ENCODE assay signal across 11 cellular contexts in genomic region chr17:27545562-27546229, GRCh38.
DNase-seq lines count a peak whose midpoint lies in the region; ATAC-seq and TF ChIP-seq lines count a peak whose summit lies in the region.
"Had no signal": no experiment of that assay in that cellular context is flagged by ENCODE, and none has a peak within 500 bp of the region (broad histone marks: within the 10 kb centered on the region; RNA-seq: fewer than 3 reads in every experiment).

No MANE protein-coding gene starts in this region.

- intact Hi-C loops in body of pancreas (cut with DNase I) = no loop called here
- intact Hi-C loops in PC-9 (cut with micrococcal nuclease; ENCODE audit: unreplicated experiment) = no loop called here
- intact Hi-C loops in posterior vena cava (cut with DNase I) = no loop called here

- no peak for TF ChIP-seq POLR2A in body of pancreas (IDR thresholded peaks at IDR 0.05)

- no peaks in the 10 kb centered on the region for H3K9me3 ChIP-seq in body of pancreas
- no peaks in the 10 kb centered on the region for H3K9me3 ChIP-seq in PC-9 (ENCODE audit: insufficient read depth, low read depth)
- H3K9me3 ChIP-seq: thoracic aorta had no signal

- H3K4me3 ChIP-seq in body of pancreas (no peak overlapping the region), PC-9 (no peak overlapping the region)
- H3K4me3 ChIP-seq: thoracic aorta had no signal

- CTCF ChIA-PET in PC-9 (lab: Charles Lee) = no interaction called here

- H3K4me1 Mint-ChIP-seq in activated T-cell treated with anti-CD3 and anti-CD28 coated beads, Interleukin-2, amount 50 U/mL, for 72 hours (ENCODE audit: low read depth) = peaks cover 79% of the 10 kb centered on the region
- peaks cover 61 to 70% of the 10 kb centered on the region in 2 donors for H3K4me1 Mint-ChIP-seq in stimulated activated naive B cell treated with anti-CD40 and anti-IgM and Interleukin-4, amounts not matched to agents 10 μg/mL and 1 μg/mL and 100 μg/mL, for 72 hours

- no peak for ATAC-seq in activated T-cell treated with anti-CD3 and anti-CD28 coated beads, Interleukin-2, amount 50 U/mL, for 72 hours (replicated peaks in 1 of 2)
- ATAC-seq in body of pancreas (peak; percentile 74), HG03378 (IDR thresholded peaks at IDR 0.05; ENCODE audit: unreplicated experiment) (no peak)
- no peak for ATAC-seq in stimulated activated naive B cell treated with anti-CD40 and anti-IgM and Interleukin-4, amounts not matched to agents 10 μg/mL and 1 μg/mL and 100 μg/mL, for 72 hours (replicated peaks)
- ATAC-seq: left ventricle myocardium superior had no signal

- H3K27ac Mint-ChIP-seq in activated T-cell treated with anti-CD3 and anti-CD28 coated beads, Interleukin-2, amount 50 U/mL, for 72 hours = peak overlapping the region; percentile 25
- H3K27ac Mint-ChIP-seq in stimulated activated naive B cell treated with anti-CD40 and anti-IgM and Interleukin-4, amounts not matched to agents 10 μg/mL and 1 μg/mL and 100 μg/mL, for 72 hours = peak overlapping the region; percentile 95

- DNase-seq in activated T-cell treated with anti-CD3 and anti-CD28 coated beads, Interleukin-2, amount 50 U/mL, for 72 hours = no peak
- DNase-seq in activated T-cell treated with anti-CD3 and anti-CD28 coated beads for 4 hours = no peak
- peak; percentile 82 for DNase-seq in NCI-H510A treated with DMSO at 0.1 percent for 48 hours (lab: John Stamatoyannopoulos, UW)
- peak; percentile 65 to 89 (median 84) for DNase-seq in body of pancreas
- no peak for DNase-seq in stimulated activated naive B cell treated with anti-CD40 and anti-IgM and Interleukin-4, amounts not matched to agents 10 μg/mL and 1 μg/mL and 100 μg/mL, for 72 hours
- DNase-seq in PC-9 = no peak
- DNase-seq in posterior vena cava (ENCODE audit: low spot score) = no peak
- DNase-seq: left ventricle myocardium superior, SW 1271 had no signal

- H3K36me3 ChIP-seq in body of pancreas (replicated peaks in 1 of 2; ENCODE audit: insufficient read depth in 1 of 2, low read depth in 2 of 2) (no peaks in the 10 kb centered on the region), PC-9 (ENCODE audit: low read depth) (no peaks in the 10 kb centered on the region)
- H3K36me3 ChIP-seq: thoracic aorta had no signal

- H3F3A ChIP-seq in PC-9 (ENCODE audit: insufficient read depth, low read depth) = peaks cover under 1% of the 10 kb centered on the region; the same call in 1 of the 2 replicates

- no peak overlapping the region for H3K4me2 ChIP-seq in PC-9

- peak overlapping the region; percentile 80 to 82 for H3K4me3 Mint-ChIP-seq in activated T-cell treated with anti-CD3 and anti-CD28 coated beads, Interleukin-2, amount 50 U/mL, for 72 hours
- peak overlapping the region; percentile 43 to 57 for H3K4me3 Mint-ChIP-seq in stimulated activated naive B cell treated with anti-CD40 and anti-IgM and Interleukin-4, amounts not matched to agents 10 μg/mL and 1 μg/mL and 100 μg/mL, for 72 hours

- H3K27me3 ChIP-seq in body of pancreas (no peaks in the 10 kb centered on the region), PC-9 (ENCODE audit: insufficient read depth, low read depth) (no peaks in the 10 kb centered on the region)

- 31 to 34% methylated on average over 8 of the region's 8 CpGs for WGBS in body of pancreas, 2 donors

- no peaks in the 10 kb centered on the region for H3K27me3 Mint-ChIP-seq in activated T-cell treated with anti-CD3 and anti-CD28 coated beads, Interleukin-2, amount 50 U/mL, for 72 hours (ENCODE audit: low read depth)
- H3K27me3 Mint-ChIP-seq in stimulated activated naive B cell treated with anti-CD40 and anti-IgM and Interleukin-4, amounts not matched to agents 10 μg/mL and 1 μg/mL and 100 μg/mL, for 72 hours = no peaks in the 10 kb centered on the region

- TF ChIP-seq CTCF in body of pancreas (IDR thresholded peaks at IDR 0.05) (no peak), PC-9 (conservative IDR thresholded peaks at IDR 0.05) (no peak)

- H2AFZ ChIP-seq in PC-9 = no peak overlapping the region

- H3K36me3 Mint-ChIP-seq in activated T-cell treated with anti-CD3 and anti-CD28 coated beads, Interleukin-2, amount 50 U/mL, for 72 hours (ENCODE audit: insufficient read depth in 2 of 2) = peaks cover 0 to 4% of the 10 kb centered on the region in 2 donors
- peaks cover under 1 to 4% of the 10 kb centered on the region in 2 donors for H3K36me3 Mint-ChIP-seq in stimulated activated naive B cell treated with anti-CD40 and anti-IgM and Interleukin-4, amounts not matched to agents 10 μg/mL and 1 μg/mL and 100 μg/mL, for 72 hours

- H3K9me2 ChIP-seq in PC-9 (ENCODE audit: insufficient read depth) = no peaks in the 10 kb centered on the region

- H3K4me1 ChIP-seq in body of pancreas = peaks cover 97% of the 10 kb centered on the region
- peaks cover 14% of the 10 kb centered on the region for H3K4me1 ChIP-seq in PC-9 (replicated peaks; ENCODE audit: insufficient read depth)

- no peaks in the 10 kb centered on the region; the same call in 1 of the 2 replicates for H3K79me2 ChIP-seq in PC-9 (ENCODE audit: low read depth)

- H4K20me1 ChIP-seq in PC-9 (ENCODE audit: insufficient read depth) = no peaks in the 10 kb centered on the region; the same call in 1 of the 2 replicates

- no peaks in the 10 kb centered on the region for H3K9me3 Mint-ChIP-seq in activated T-cell treated with anti-CD3 and anti-CD28 coated beads, Interleukin-2, amount 50 U/mL, for 72 hours
- no peaks in the 10 kb centered on the region for H3K9me3 Mint-ChIP-seq in stimulated activated naive B cell treated with anti-CD40 and anti-IgM and Interleukin-4, amounts not matched to agents 10 μg/mL and 1 μg/mL and 100 μg/mL, for 72 hours

- H3K27ac ChIP-seq in body of pancreas (peak overlapping the region; percentile 87 to 98 (median 96)), PC-9 (no peak overlapping the region)
- H3K27ac ChIP-seq: thoracic aorta had no signal

- POLR2A ChIA-PET in PC-9 (lab: Charles Lee; ENCODE audit: unreplicated experiment) = no interaction called here

- no TSS peak for BruUV-seq in PC-9 (replicated peaks; lab: Mats Ljungman, UMichigan)

Comparison
In these comparisons a context has a peak if more than half of its experiments do, and no peak if none do; other contexts are left out.
1. DNase-seq: peak in NCI-H510A treated with DMSO at 0.1 percent for 48 hours (single experiment) and body of pancreas (4 of 4); none in activated T-cell treated with anti-CD3 and anti-CD28 coated beads, Interleukin-2, amount 50 U/mL, for 72 hours (0 of 2), activated T-cell treated with anti-CD3 and anti-CD28 coated beads for 4 hours (single experiment), stimulated activated naive B cell treated with anti-CD40 and anti-IgM and Interleukin-4, amounts not matched to agents 10 μg/mL and 1 μg/mL and 100 μg/mL, for 72 hours (single experiment), PC-9 (0 of 2) and posterior vena cava (single experiment).